ENCODE assay signal across 8 cellular contexts in the genomic region with DNA sequence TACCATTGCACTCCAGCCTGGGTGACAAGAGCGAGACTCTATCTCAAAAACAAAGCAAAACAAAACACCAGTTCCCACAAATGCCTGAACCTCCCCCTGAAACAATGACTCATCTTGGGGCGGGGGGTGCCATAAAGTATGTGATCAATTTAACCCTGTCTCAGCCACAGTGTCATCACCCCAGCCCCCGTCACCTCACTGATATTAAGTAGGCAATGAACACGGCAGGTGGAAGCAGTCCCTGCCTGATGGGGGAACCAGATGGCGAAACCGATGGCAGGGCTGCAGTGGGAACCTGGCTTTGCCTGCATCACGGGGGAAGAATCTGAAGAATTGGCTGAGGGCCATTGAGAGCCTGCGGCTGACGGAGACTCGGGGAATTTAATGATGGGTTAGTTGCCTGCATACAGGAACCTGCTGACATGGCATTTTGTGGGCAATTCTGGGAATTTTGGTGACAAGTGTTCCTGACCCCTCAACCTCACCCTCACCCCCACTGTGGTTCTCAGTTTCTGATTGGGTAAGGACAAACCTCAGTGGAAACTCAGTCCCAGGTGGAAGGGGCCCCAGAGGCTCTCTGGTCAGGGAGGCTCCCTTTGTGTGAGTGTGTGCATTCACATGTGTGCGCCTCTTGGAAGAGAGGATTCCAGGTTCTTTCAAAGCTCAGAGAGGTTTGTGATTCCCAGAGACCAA. TPM values are rescaled to one million over a fixed set of nuclear protein-coding genes. Genes with fewer than 3 reads are reported as not detected.
DNase-seq lines count a peak whose midpoint lies in the region; ATAC-seq lines count a peak whose summit lies in the region.

No MANE protein-coding gene starts in this region.

- no peaks in the 10 kb centered on the region for H3K9me3 Mint-ChIP-seq in activated naive CD4-positive, alpha-beta T cell treated with anti-CD3 and anti-CD28 coated beads, Interleukin-2, amount 50 U/mL, for 72 hours

- ATAC-seq in activated naive CD4-positive, alpha-beta T cell treated with anti-CD3 and anti-CD28 coated beads, Interleukin-2, amount 50 U/mL, for 72 hours, result peak; percentile 86 to 97
- no peak for ATAC-seq in HG02981 (IDR thresholded peaks at IDR 0.05; ENCODE audit: unreplicated experiment)

- H3K27ac Mint-ChIP-seq in activated naive CD4-positive, alpha-beta T cell treated with anti-CD3 and anti-CD28 coated beads, Interleukin-2, amount 50 U/mL, for 72 hours, result peak overlapping the region in 1 of 2 donors; percentile 89

- H3K36me3 Mint-ChIP-seq in activated naive CD4-positive, alpha-beta T cell treated with anti-CD3 and anti-CD28 coated beads, Interleukin-2, amount 50 U/mL, for 72 hours, result no peaks in the 10 kb centered on the region

- DNase-seq in COR-L47 (lab: John Stamatoyannopoulos, UW) (peak; percentile 62), LHCN-M2 (ENCODE audit: low read depth) (peak; percentile 86), medulla oblongata (ENCODE audit: extremely low spot score) (peak; percentile 28), occipital lobe (lab: John Stamatoyannopoulos, UW) (no peak), AML-193 (lab: John Stamatoyannopoulos, UW) (no peak), GM19238 (ENCODE audit: insufficient read length, low spot score) (no peak)
- peak; percentile 56 to 59 for DNase-seq in activated naive CD4-positive, alpha-beta T cell treated with anti-CD3 and anti-CD28 coated beads, Interleukin-2, amount 50 U/mL, for 72 hours (ENCODE audit: low spot score in 2 of 2)

RNA-seq across cellular contexts. Expression of a gene that starts 39.1 kb away (rescaled TPM):
- total RNA-seq in LHCN-M2 (2014; rRNA removed) (0.29 and 1.3 TPM in 2 replicates), occipital lobe (13.9 TPM)
- 0.74 TPM for polyA plus RNA-seq in LHCN-M2 (2012)
- not detected for total RNA-seq in activated naive CD4-positive, alpha-beta T cell treated with anti-CD3 and anti-CD28 coated beads, Interleukin-2, amount 50 U/mL, for 72 hours

Comparison
In these comparisons a context has a peak if more than half of its experiments do, and no peak if none do; other contexts are left out.
1. DNase-seq: peak in COR-L47 (single experiment), LHCN-M2 (single experiment), activated naive CD4-positive, alpha-beta T cell treated with anti-CD3 and anti-CD28 coated beads, Interleukin-2, amount 50 U/mL, for 72 hours (2 of 2) and medulla oblongata (single experiment); none in occipital lobe (single experiment), AML-193 (0 of 2) and GM19238 (single experiment).